8 cellular contexts compared by ENCODE assay signal in the genomic region with DNA sequence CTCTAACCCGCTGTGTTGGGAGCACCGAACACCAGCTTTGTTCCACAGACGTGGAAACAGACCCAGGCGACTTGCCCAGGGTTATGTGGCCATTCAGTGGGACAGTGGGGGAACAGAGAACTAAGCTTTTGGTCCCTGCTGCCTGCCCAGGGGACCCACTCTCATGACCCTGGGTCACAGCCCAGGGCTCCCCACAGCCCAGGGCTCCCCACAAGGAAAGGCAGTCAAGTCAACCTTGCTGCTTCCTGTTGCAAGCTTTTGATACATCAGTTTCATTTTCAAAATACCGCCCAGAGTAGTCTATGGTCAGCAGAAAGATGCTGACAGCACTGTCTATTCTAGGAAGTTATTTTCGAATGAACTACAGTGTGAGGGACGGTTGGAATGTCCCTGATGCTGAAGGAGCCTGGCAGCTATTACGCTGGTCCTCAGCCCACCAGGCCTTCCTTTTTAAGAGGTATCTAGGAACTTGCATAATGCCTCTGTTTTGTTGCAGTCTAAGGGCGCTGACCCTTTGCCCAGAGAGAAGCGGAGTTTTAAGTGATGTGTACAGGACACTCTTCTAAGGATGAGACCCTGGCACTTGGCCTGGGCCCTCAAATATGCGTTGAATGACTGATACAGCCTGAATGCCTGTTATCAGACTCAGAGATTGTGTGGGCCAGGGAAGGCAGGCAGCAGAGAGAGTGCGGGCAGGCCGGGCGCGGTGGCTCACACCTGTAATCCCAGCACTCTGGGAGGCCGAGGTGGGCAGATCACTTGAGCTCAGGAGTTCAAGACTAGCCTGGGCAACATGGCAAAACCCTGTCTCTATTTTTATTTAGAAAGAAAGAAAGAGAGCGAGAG. TPM values are rescaled to one million over a fixed set of nuclear protein-coding genes. Genes with fewer than 3 reads are reported as not detected.
A peak's percentile ranks its signal among the peaks of the same experiment; 100 is the strongest.
DNase-seq lines count a peak whose midpoint lies in the region; ATAC-seq and TF ChIP-seq lines count a peak whose summit lies in the region.

No MANE protein-coding gene starts in this region.

- no peaks in the 10 kb centered on the region for H3K27me3 ChIP-seq in muscle layer of duodenum (ENCODE audit: low read depth, low read length)

- in situ Hi-C loops in G401 (cut with HindIII; ENCODE audit: low sequenced_read_pairs): no loop called here

- peak; percentile 42 for ATAC-seq in Right ventricle myocardium inferior

- intact Hi-C loops in Right ventricle myocardium inferior (cut with DNase I) (no loop called here), cardiac septum (cut with DNase I) (loop anchor here (10.0 kb wide), 1 partner anchor 434 kb away; the partner anchor contains the start of gene CALM1)

- no peak for TF ChIP-seq CTCF in choroid plexus epithelial cell (conservative IDR thresholded peaks at IDR 0.05; ENCODE audit: low read depth, low read length)

- no peak for DNase-seq in Right ventricle myocardium inferior (ENCODE audit: missing footprints)
- no peak for DNase-seq in cardiac septum (ENCODE audit: low spot score)
- DNase-seq in NOMO-1 treated with dmso at 0.1 percent for 144 hours (lab: John Stamatoyannopoulos, UW; ENCODE audit: unreplicated experiment): peak; percentile 14
- peak; percentile 27 for DNase-seq in choroid plexus epithelial cell (ENCODE audit: low read depth)
- DNase-seq in NCI-H2029 (lab: John Stamatoyannopoulos, UW): no peak
- no peak for DNase-seq in G401 (ENCODE audit: low spot score)
- DNase-seq in T-helper 9 cell: no peak

- no peaks in the 10 kb centered on the region for H3K36me3 ChIP-seq in muscle layer of duodenum (ENCODE audit: control insufficient read depth in 1 of 2, insufficient read depth in 2 of 2, low read length in 2 of 2)

- H3K27ac ChIP-seq in muscle layer of duodenum (ENCODE audit: low read length): peak overlapping the region; percentile 95

- H3K4me3 ChIP-seq in choroid plexus epithelial cell (ENCODE audit: low read depth, low read length) (no peak overlapping the region), muscle layer of duodenum (ENCODE audit: low read depth in 1 of 2, low read length in 2 of 2) (peak overlapping the region; percentile 48 to 65)

- H3K4me1 ChIP-seq in muscle layer of duodenum (ENCODE audit: control insufficient read depth in 1 of 2, insufficient read depth in 2 of 2, low read length in 2 of 2): peaks cover 5 to 7% of the 10 kb centered on the region in 2 donors

- peaks cover 0 to 3% of the 10 kb centered on the region in 2 donors for H3K9me3 ChIP-seq in muscle layer of duodenum (ENCODE audit: control insufficient read depth in 1 of 2, low read length in 2 of 2)

RNA-seq across cellular contexts. Expression of gene TTC7B, which starts 12.6 kb away (rescaled TPM):
- total RNA-seq in Right ventricle myocardium inferior (67.5 TPM), cardiac septum (64.9 TPM)
- 30.3 and 32.5 TPM in 2 replicates for total RNA-seq in G401 (2014; rRNA removed; shearing (Covaris generic))

Comparison
In these comparisons a context has a peak if more than half of its experiments do, and no peak if none do; other contexts are left out.
1. DNase-seq: peak in NOMO-1 treated with dmso at 0.1 percent for 144 hours (single experiment) and choroid plexus epithelial cell (single experiment); none in Right ventricle myocardium inferior (single experiment), cardiac septum (single experiment), NCI-H2029 (single experiment), G401 (single experiment) and T-helper 9 cell (single experiment).